In genomic region chr7:33128631-33128989, GRCh38 we compare ENCODE assay signal across 8 cellular contexts. TPM values are rescaled to one million over a fixed set of nuclear protein-coding genes. Genes with fewer than 3 reads are reported as not detected.
DNase-seq lines count a peak whose midpoint lies in the region; ATAC-seq and TF ChIP-seq lines count a peak whose summit lies in the region.

No MANE protein-coding gene starts in this region.

- TF ChIP-seq CTCF in HFF-Myc (IDR thresholded peaks at IDR 0.05; ENCODE audit: low read depth, low read length, missing control alignments) (no peak), spleen (IDR thresholded peaks at IDR 0.05 in 8 of 11, conservative IDR thresholded peaks at IDR 0.05 in 3 of 11) (no peak)

- peak overlapping the region; percentile 96 for H3K4me3 Mint-ChIP-seq in activated CD8-positive, alpha-beta T cell treated with anti-CD3 and anti-CD28 coated beads, Interleukin-2, amount 10 ng/mL, durations not matched to agents 7 days and 5 days

- no peak for ATAC-seq in activated CD8-positive, alpha-beta T cell treated with anti-CD3 and anti-CD28 coated beads, Interleukin-2, amount 10 ng/mL, durations not matched to agents 7 days and 5 days
- ATAC-seq in HG03175 (IDR thresholded peaks at IDR 0.05; ENCODE audit: unreplicated experiment) = no peak
- ATAC-seq in HG02759 (IDR thresholded peaks at IDR 0.05; ENCODE audit: unreplicated experiment) = no peak

- H3K27me3 ChIP-seq in spleen (replicated peaks in 1 of 7) = no peaks in the 10 kb centered on the region

- no peaks in the 10 kb centered on the region for H3K9me3 Mint-ChIP-seq in activated CD8-positive, alpha-beta T cell treated with anti-CD3 and anti-CD28 coated beads, Interleukin-2, amount 10 ng/mL, durations not matched to agents 7 days and 5 days (ENCODE audit: insufficient read depth)

- no peaks in the 10 kb centered on the region for H3K36me3 Mint-ChIP-seq in activated CD8-positive, alpha-beta T cell treated with anti-CD3 and anti-CD28 coated beads, Interleukin-2, amount 10 ng/mL, durations not matched to agents 7 days and 5 days (ENCODE audit: low read depth)

- intact Hi-C loops in spleen (cut with DNase I; ENCODE audit: low total_unique reads) = no loop called here

- WGBS in spleen, 5 donors = 0 to 2% (median 0%) methylated on average over 3 of the region's 3 CpGs

- H3K9me3 ChIP-seq in spleen = peaks cover 0 to under 1% (median 0%) of the 10 kb centered on the region in 8 donors

- H3K4me3 ChIP-seq in HFF-Myc (replicated peaks; ENCODE audit: low read depth, low read length) (peak overlapping the region; percentile 77), iPS-11a (ENCODE audit: low read depth, low read length) (peak overlapping the region; percentile 83), spleen (peak overlapping the region; percentile 54 to 89 (median 74))

- H3K27ac Mint-ChIP-seq in activated CD8-positive, alpha-beta T cell treated with anti-CD3 and anti-CD28 coated beads, Interleukin-2, amount 10 ng/mL, durations not matched to agents 7 days and 5 days = peak overlapping the region; percentile 86

- peak overlapping the region; percentile 71 to 93 (median 90) for H3K27ac ChIP-seq in spleen

- TF ChIP-seq POLR2A in spleen (IDR thresholded peaks at IDR 0.05) (no peak), erythroblast (IDR thresholded peaks at IDR 0.05; ENCODE audit: low read length) (no peak)

- peaks cover 21% of the 10 kb centered on the region for H3K4me1 Mint-ChIP-seq in activated CD8-positive, alpha-beta T cell treated with anti-CD3 and anti-CD28 coated beads, Interleukin-2, amount 10 ng/mL, durations not matched to agents 7 days and 5 days (ENCODE audit: low read depth)

- H3K36me3 ChIP-seq in spleen = no peaks in the 10 kb centered on the region

- CTCF ChIA-PET in activated CD8-positive, alpha-beta T cell treated with anti-CD3 and anti-CD28 coated beads, Interleukin-2, amount 10 ng/mL, durations not matched to agents 7 days and 5 days (lab: Charles Lee) = interaction anchor here (4.5 kb wide), 1 partner anchor 20 kb away, joined by 29 read pairs; the partner anchor contains the start of gene RP9

- peaks cover 2% of the 10 kb centered on the region for H3K27me3 Mint-ChIP-seq in activated CD8-positive, alpha-beta T cell treated with anti-CD3 and anti-CD28 coated beads, Interleukin-2, amount 10 ng/mL, durations not matched to agents 7 days and 5 days (ENCODE audit: low read depth)

- no peak for DNase-seq in HFF-Myc (ENCODE audit: extremely low read depth, low read depth)
- no peak for DNase-seq in activated CD8-positive, alpha-beta T cell treated with anti-CD3 and anti-CD28 coated beads, Interleukin-2, amount 10 ng/mL, durations not matched to agents 7 days and 5 days
- no peak for DNase-seq in spleen
- no peak for DNase-seq in erythroblast (lab: John Stamatoyannopoulos, UW)
- no peak for DNase-seq in LoVo (ENCODE audit: low spot score)

- POLR2A ChIA-PET in activated CD8-positive, alpha-beta T cell treated with anti-CD3 and anti-CD28 coated beads, Interleukin-2, amount 10 ng/mL, durations not matched to agents 7 days and 5 days (lab: Charles Lee) = no interaction called here

- H3K4me1 ChIP-seq in spleen = peaks cover 8 to 34% (median 27%) of the 10 kb centered on the region in 6 donors

RNA-seq across cellular contexts. Expression of gene BBS9, which starts 0.8 kb away (rescaled TPM):
- 10 to 100 TPM in 1 of 2 experiments, 1 to 10 TPM in 1; 7.9 to 11.8 TPM for total RNA-seq in activated CD8-positive, alpha-beta T cell treated with anti-CD3 and anti-CD28 coated beads, Interleukin-2, amount 10 ng/mL, durations not matched to agents 7 days and 5 days
- 10 to 100 TPM; 18.8 to 44.1 (median 29.6) TPM for total RNA-seq in spleen
- polyA plus RNA-seq in spleen = 1 to 10 TPM; 2.3 to 4.0 (median 3.9) TPM

RNA-seq across cellular contexts. Expression of gene RP9, which starts 19.4 kb away (rescaled TPM):
- total RNA-seq in activated CD8-positive, alpha-beta T cell treated with anti-CD3 and anti-CD28 coated beads, Interleukin-2, amount 10 ng/mL, durations not matched to agents 7 days and 5 days = 10 to 100 TPM in 1 of 2 experiments, 1 to 10 TPM in 1; 9.6 to 11.8 TPM
- 10 to 100 TPM; 12.6 to 28.0 (median 18.8) TPM for total RNA-seq in spleen
- 10 to 100 TPM; 19.3 to 48.1 (median 33.3) TPM for polyA plus RNA-seq in spleen
